34 cellular contexts compared by ENCODE assay signal in the genomic region with DNA sequence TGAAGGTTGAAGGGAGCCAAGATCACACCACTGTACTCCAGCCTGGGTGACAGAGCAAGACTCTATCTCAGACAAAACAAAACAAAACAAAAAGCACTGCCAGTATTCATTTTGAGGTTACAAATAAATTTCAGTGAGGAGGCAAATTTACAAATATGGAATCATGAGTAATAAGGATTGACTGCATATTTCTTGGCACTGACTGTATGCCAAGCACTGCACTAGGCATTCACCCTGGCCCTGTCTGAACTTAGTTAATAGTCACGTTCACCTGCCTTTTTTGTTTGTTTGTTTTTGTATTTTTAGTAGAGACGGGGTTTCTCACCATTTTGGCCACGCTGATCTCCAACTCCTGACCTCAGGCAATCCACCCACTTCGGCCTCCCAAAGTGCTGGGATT. TPM values are rescaled to one million over a fixed set of nuclear protein-coding genes. Genes with fewer than 3 reads are reported as not detected.
A peak's percentile ranks its signal among the peaks of the same experiment; 100 is the strongest.
DNase-seq lines count a peak whose midpoint lies in the region; ATAC-seq and TF ChIP-seq lines count a peak whose summit lies in the region.
"Had no signal": no experiment of that assay in that cellular context is flagged by ENCODE, and none has a peak within 500 bp of the region (broad histone marks: within the 10 kb centered on the region; RNA-seq: fewer than 3 reads in every experiment).

No MANE protein-coding gene starts in this region.

- H3K4me3 Mint-ChIP-seq in natural killer cell treated with Interleukin-12 subunit alpha and Interleukin-12 subunit beta and Interleukin-15 and Interleukin-18, amount 100 ng/mL, for 72 hours = no peak overlapping the region
- H3K4me3 Mint-ChIP-seq: activated CD4-positive, alpha-beta memory T cell treated with anti-CD3 and anti-CD28 coated beads, Interleukin-2, amount 10 ng/mL, durations not matched to agents 7 days and 5 days; CD8-positive, alpha-beta T cell; natural killer cell; T-helper 17 cell had no signal

- H3K27me3 ChIP-seq in MG63 (no peaks in the 10 kb centered on the region), esophagus muscularis mucosa (no peaks in the 10 kb centered on the region), stomach (no peaks in the 10 kb centered on the region)
- H3K27me3 ChIP-seq: tibial nerve had no signal

- TF ChIP-seq POLR2A in esophagus muscularis mucosa (IDR thresholded peaks at IDR 0.05; ENCODE audit: low read depth) (no peak), stomach (IDR thresholded peaks at IDR 0.05) (no peak)

- intact Hi-C loops in esophagus muscularis mucosa (cut with DNase I) (loop anchor here (2.0 to 10.0 kb wide), 2 partner anchors 137 to 249 kb away; no protein-coding TSS in a partner anchor), stomach (cut with DNase I; ENCODE audit: low total_unique reads) (no loop called here)

- H3K27ac Mint-ChIP-seq in natural killer cell treated with Interleukin-12 subunit alpha and Interleukin-12 subunit beta and Interleukin-15 and Interleukin-18, amount 100 ng/mL, for 72 hours = no peak overlapping the region
- H3K27ac Mint-ChIP-seq: activated CD4-positive, alpha-beta memory T cell treated with anti-CD3 and anti-CD28 coated beads, Interleukin-2, amount 10 ng/mL, durations not matched to agents 7 days and 5 days; CD8-positive, alpha-beta T cell; natural killer cell; T-helper 17 cell had no signal

- H3K9me3 ChIP-seq in MG63 = no peaks in the 10 kb centered on the region
- no peaks in the 10 kb centered on the region for H3K9me3 ChIP-seq in esophagus muscularis mucosa
- no peaks in the 10 kb centered on the region for H3K9me3 ChIP-seq in stomach
- H3K9me3 ChIP-seq: BE2C, mucosa of descending colon, tibial nerve had no signal

- 73% methylated on average over 4 of the region's 4 CpGs for WGBS in esophagus muscularis mucosa
- WGBS in stomach, 5 donors = 80 to 91% (median 83%) methylated on average over 4 of the region's 4 CpGs

- no peaks in the 10 kb centered on the region for H3K9me3 Mint-ChIP-seq in natural killer cell treated with Interleukin-12 subunit alpha and Interleukin-12 subunit beta and Interleukin-15 and Interleukin-18, amount 100 ng/mL, for 72 hours
- H3K9me3 Mint-ChIP-seq: activated CD4-positive, alpha-beta memory T cell treated with anti-CD3 and anti-CD28 coated beads, Interleukin-2, amount 10 ng/mL, durations not matched to agents 7 days and 5 days; CD8-positive, alpha-beta T cell; natural killer cell had no signal

- ATAC-seq in HG03442 (IDR thresholded peaks at IDR 0.05; ENCODE audit: unreplicated experiment) = no peak
- ATAC-seq in natural killer cell treated with Interleukin-12 subunit alpha and Interleukin-12 subunit beta and Interleukin-15 and Interleukin-18, amount 100 ng/mL, for 72 hours = no peak
- ATAC-seq: CD8-positive, alpha-beta T cell; mucosa of descending colon; natural killer cell; stimulated activated naive CD8-positive, alpha-beta T cell treated with anti-CD3 and anti-CD28 coated beads, Interleukin-15, Interleukin-2, amounts not matched to agents 100 U/mL and 50 U/mL, for 24 hours; T-helper 17 cell had no signal

- H3K27ac ChIP-seq in esophagus muscularis mucosa (replicated peaks in 1 of 4) = peak overlapping the region; percentile 73 to 94 (median 89)
- H3K27ac ChIP-seq in stomach = peak overlapping the region in 4 of 5 donors; percentile 22 to 77 (median 57)
- H3K27ac ChIP-seq: PC-9 had no signal

- H3K4me1 Mint-ChIP-seq in natural killer cell treated with Interleukin-12 subunit alpha and Interleukin-12 subunit beta and Interleukin-15 and Interleukin-18, amount 100 ng/mL, for 72 hours (ENCODE audit: low read depth in 2 of 2) = peaks cover 3 to 6% of the 10 kb centered on the region in 2 donors

- H3K4me3 ChIP-seq in MG63 (no peak overlapping the region), esophagus muscularis mucosa (no peak overlapping the region), stomach (no peak overlapping the region)
- H3K4me3 ChIP-seq: lung, mucosa of descending colon, PC-9, smooth muscle cell, tibial nerve had no signal

- peak; percentile 23 for DNase-seq in ELR (ENCODE audit: low read depth)
- DNase-seq in MG63 = peak; percentile 68
- DNase-seq in esophagus muscularis mucosa (ENCODE audit: extremely low spot score) = no peak
- no peak for DNase-seq in stomach
- DNase-seq in SHP77 treated with DMSO at 0.1 percent for 48 hours (lab: John Stamatoyannopoulos, UW) = no peak
- DNase-seq in stimulated activated CD8-positive, alpha-beta memory T cell treated with anti-CD3 and anti-CD28 coated beads, Interleukin-4, amount 100 ng/mL, for 48 hours = no peak
- DNase-seq in natural killer cell treated with Interleukin-12 subunit alpha and Interleukin-12 subunit beta and Interleukin-15 and Interleukin-18, amount 100 ng/mL, for 72 hours (ENCODE audit: low spot score) = no peak
- DNase-seq: activated CD4-positive, alpha-beta memory T cell treated with anti-CD3 and anti-CD28 coated beads, Interleukin-2, amount 10 ng/mL, durations not matched to agents 7 days and 5 days; activated CD4-positive, alpha-beta T cell treated with anti-CD3 and anti-CD28 coated beads for 1 hour; activated CD8-positive, alpha-beta memory T cell treated with anti-CD3 and anti-CD28 coated beads, Interleukin-2, amount 50 U/mL, for 4 hours; activated naive CD4-positive, alpha-beta T cell treated with Interleukin-2 at 50 U/mL for 16 hours; BE2C; CD8-positive, alpha-beta T cell; DMS 273 treated with DMSO at 0.1 percent for 48 hours; EL; MM.1S; mucosa of descending colon; natural killer cell; NCI-H1105 treated with DMSO at 0.1 percent for 48 hours; NCI-H2029; NCI-H524 treated with DMSO at 0.1 percent for 48 hours; NK-92 treated with Interleukin-12 subunit alpha and Interleukin-12 subunit beta, amount 100 ng/mL, for 24 hours; PC-9; stimulated activated CD4-positive, alpha-beta T cell treated with anti-CD3 and anti-CD28 coated beads, Interleukin-1b, Interleukin-23, amount 100 ng/mL, for 48 hours; stimulated activated naive CD8-positive, alpha-beta T cell treated with anti-CD3 and anti-CD28 coated beads, Interleukin-15, Interleukin-2, amounts not matched to agents 100 U/mL and 50 U/mL, for 24 hours; T-helper 17 cell had no signal

- TF ChIP-seq CTCF in esophagus muscularis mucosa (IDR thresholded peaks at IDR 0.05) (no peak), stomach (IDR thresholded peaks at IDR 0.05) (no peak)

- H3K36me3 ChIP-seq in MG63 = peaks cover 16% of the 10 kb centered on the region
- H3K36me3 ChIP-seq in esophagus muscularis mucosa = peaks cover 12 to 48% (median 34%) of the 10 kb centered on the region in 4 donors
- peaks cover 11 to 45% (median 40%) of the 10 kb centered on the region in 4 donors for H3K36me3 ChIP-seq in stomach
- H3K36me3 ChIP-seq: BE2C had no signal

- no peak for TF ChIP-seq EP300 in esophagus muscularis mucosa (IDR thresholded peaks at IDR 0.05)
- TF ChIP-seq EP300 in stomach (IDR thresholded peaks at IDR 0.05) = no peak

- H3K27me3 Mint-ChIP-seq in natural killer cell treated with Interleukin-12 subunit alpha and Interleukin-12 subunit beta and Interleukin-15 and Interleukin-18, amount 100 ng/mL, for 72 hours = no peaks in the 10 kb centered on the region
- H3K27me3 Mint-ChIP-seq: activated CD4-positive, alpha-beta memory T cell treated with anti-CD3 and anti-CD28 coated beads, Interleukin-2, amount 10 ng/mL, durations not matched to agents 7 days and 5 days; T-helper 17 cell had no signal

- H3K4me1 ChIP-seq in esophagus muscularis mucosa = peaks cover 37 to 76% (median 68%) of the 10 kb centered on the region in 4 donors
- peaks cover 28 to 61% (median 49%) of the 10 kb centered on the region in 4 donors for H3K4me1 ChIP-seq in stomach
- H3K4me1 ChIP-seq: BE2C had no signal

- H3K36me3 Mint-ChIP-seq in natural killer cell treated with Interleukin-12 subunit alpha and Interleukin-12 subunit beta and Interleukin-15 and Interleukin-18, amount 100 ng/mL, for 72 hours = no peaks in the 10 kb centered on the region
- H3K36me3 Mint-ChIP-seq: natural killer cell had no signal

RNA-seq across cellular contexts. Expression of gene LDAF1, which starts 5.1 kb away (rescaled TPM):
- total RNA-seq in MG63 (2014; rRNA removed; shearing (Covaris generic); ENCODE audit: low replicate concordance) = 24.3 and 40.6 TPM in 2 replicates
- total RNA-seq in esophagus muscularis mucosa (100 to 1,000 TPM in 3 of 4 donors, 10 to 100 TPM in 1; 98.7 to 208 (median 141) TPM), stomach (100 to 1,000 TPM in 1 of 5 donors, 10 to 100 TPM in 4; 13.6 to 103 (median 53.7) TPM)
- polyA plus RNA-seq in stomach = 10 to 100 TPM; 10.1 to 22.5 (median 18.5) TPM
- total RNA-seq in natural killer cell treated with Interleukin-12 subunit alpha and Interleukin-12 subunit beta and Interleukin-15 and Interleukin-18, amount 100 ng/mL, for 72 hours = 1 to 10 TPM; 5.2 to 9.4 TPM

RNA-seq across cellular contexts. Expression of gene DNAH3, which starts 12.9 kb away (rescaled TPM):
- not detected in 2 replicates for total RNA-seq in MG63 (2014; rRNA removed; shearing (Covaris generic); ENCODE audit: low replicate concordance)
- total RNA-seq in esophagus muscularis mucosa = under 1 TPM in 2 of 4 donors, not detected in 2; under 0.01 to 0.13 TPM
- 1 to 10 TPM in 1 of 5 donors, under 1 TPM in 1, not detected in 3; 0.18 to 8.7 TPM for total RNA-seq in stomach
- under 1 TPM in 1 of 3 donors, not detected in 2; 0.10 TPM for polyA plus RNA-seq in stomach
- total RNA-seq in natural killer cell treated with Interleukin-12 subunit alpha and Interleukin-12 subunit beta and Interleukin-15 and Interleukin-18, amount 100 ng/mL, for 72 hours = under 1 TPM in 1 of 2 donors, not detected in 1; 0.03 TPM
- total RNA-seq: CD8-positive, alpha-beta T cell; endothelial cell of umbilical vein; kidney epithelial cell; natural killer cell; smooth muscle cell; tibial nerve had no signal
- polyA plus RNA-seq: adipose tissue, endothelial cell of umbilical vein, smooth muscle cell had no signal

RNA-seq across cellular contexts. Expression of gene ZP2, which starts 47.8 kb away (rescaled TPM):
- not detected in 2 replicates for total RNA-seq in MG63 (2014; rRNA removed; shearing (Covaris generic); ENCODE audit: low replicate concordance)
- total RNA-seq in esophagus muscularis mucosa (not detected), stomach (under 1 TPM in 1 of 5 donors, not detected in 4; 0.55 TPM)
- polyA plus RNA-seq in stomach = under 1 TPM in 1 of 3 donors, not detected in 2; 0.05 TPM
- not detected for total RNA-seq in natural killer cell treated with Interleukin-12 subunit alpha and Interleukin-12 subunit beta and Interleukin-15 and Interleukin-18, amount 100 ng/mL, for 72 hours
- total RNA-seq: CD8-positive, alpha-beta T cell; endothelial cell of umbilical vein; kidney epithelial cell; natural killer cell; omental fat pad; PC-9; smooth muscle cell; T-helper 17 cell; tibial nerve had no signal
- polyA plus RNA-seq: adipose tissue, endothelial cell of umbilical vein, lung, smooth muscle cell had no signal

Comparison
In these comparisons a context has a peak if more than half of its experiments do, and no peak if none do; other contexts are left out.
1. DNase-seq: peak in ELR (single experiment) and MG63 (single experiment); none in esophagus muscularis mucosa (single experiment), stomach (single experiment), SHP77 treated with DMSO at 0.1 percent for 48 hours (single experiment), stimulated activated CD8-positive, alpha-beta memory T cell treated with anti-CD3 and anti-CD28 coated beads, Interleukin-4, amount 100 ng/mL, for 48 hours (single experiment) and natural killer cell treated with Interleukin-12 subunit alpha and Interleukin-12 subunit beta and Interleukin-15 and Interleukin-18, amount 100 ng/mL, for 72 hours (single experiment).